24 cellular contexts compared by ENCODE assay signal in the genomic region with DNA sequence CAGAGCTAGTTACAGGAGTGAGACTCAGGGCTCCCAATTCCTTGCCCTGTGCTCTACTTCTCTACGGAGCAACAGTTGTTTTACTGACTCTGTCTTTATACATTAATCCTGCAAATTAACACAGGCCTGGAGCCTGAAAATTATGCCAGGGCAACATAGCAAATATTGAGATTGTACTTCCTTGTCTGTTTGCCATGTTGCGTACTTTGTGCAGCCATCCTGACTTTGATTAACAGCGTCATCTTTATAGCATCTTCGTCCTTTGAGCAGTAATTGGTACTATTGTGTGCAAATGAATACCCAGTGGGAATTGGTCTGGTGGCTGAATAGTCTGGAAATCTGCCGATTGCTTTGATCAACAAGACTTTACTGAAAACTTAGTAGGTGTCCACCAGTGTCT. TPM values are rescaled to one million over a fixed set of nuclear protein-coding genes. Genes with fewer than 3 reads are reported as not detected.
A peak's percentile ranks its signal among the peaks of the same experiment; 100 is the strongest.
DNase-seq lines count a peak whose midpoint lies in the region; ATAC-seq and TF ChIP-seq lines count a peak whose summit lies in the region.
"Had no signal": no experiment of that assay in that cellular context is flagged by ENCODE, and none has a peak within 500 bp of the region (broad histone marks: within the 10 kb centered on the region; RNA-seq: fewer than 3 reads in every experiment).

No MANE protein-coding gene starts in this region.

- H3K36me3 Mint-ChIP-seq in CD4-positive, alpha-beta memory T cell: no peaks in the 10 kb centered on the region
- H3K36me3 Mint-ChIP-seq: CD4-positive, CD25-positive, alpha-beta regulatory T cell had no signal

- H3K9me3 ChIP-seq in mucosa of descending colon (no peaks in the 10 kb centered on the region), Karpas-422 (ENCODE audit: low read length) (no peaks in the 10 kb centered on the region)
- H3K9me3 ChIP-seq in CD4-positive, alpha-beta memory T cell (ENCODE audit: control insufficient read depth in 1 of 2, low read length in 2 of 2): no peaks in the 10 kb centered on the region

- POLR2A ChIA-PET in CD4-positive, alpha-beta memory T cell (lab: Charles Lee; ENCODE audit: partially characterized antibody): no interaction called here

- H3K27me3 ChIP-seq in Karpas-422 (ENCODE audit: low read length): no peaks in the 10 kb centered on the region
- no peaks in the 10 kb centered on the region for H3K27me3 ChIP-seq in CD4-positive, alpha-beta memory T cell (ENCODE audit: insufficient read depth, low read length)

- no peak overlapping the region for H3K4me3 Mint-ChIP-seq in CD4-positive, alpha-beta memory T cell
- H3K4me3 Mint-ChIP-seq: B cell had no signal

- H3K79me2 ChIP-seq in Karpas-422 (ENCODE audit: low read length): no peaks in the 10 kb centered on the region

- DNase-seq in NCI-H1417 (lab: John Stamatoyannopoulos, UW): peak in 2 of 3 experiments; percentile 42 to 71
- no peak for DNase-seq in NCI-H1417 treated with DMSO at 0.1 percent for 48 hours (lab: John Stamatoyannopoulos, UW)
- peak; percentile 55 for DNase-seq in DMS153 (lab: John Stamatoyannopoulos, UW)
- peak; percentile 74 for DNase-seq in NCI-H2029 treated with DMSO at 0.1 percent for 48 hours (lab: John Stamatoyannopoulos, UW)
- peak in 1 of 3 donors; percentile 30 for DNase-seq in mucosa of descending colon
- no peak for DNase-seq in Karpas-422
- no peak for DNase-seq in CD4-positive, alpha-beta memory T cell
- DNase-seq in sciatic nerve (ENCODE audit: low spot score): no peak
- DNase-seq: Calu3; CD4-positive, CD25-positive, alpha-beta regulatory T cell; DMS79 treated with DMSO at 0.1 percent for 48 hours; GOT3; MV-4-11; NCI-H1694; NCI-H446; NCI-H526 treated with DMSO at 0.1 percent for 48 hours; PC-3; RPMI8226; SIG-M5; T-helper 1 cell had no signal

- no peak overlapping the region for H3K9ac ChIP-seq in Karpas-422 (ENCODE audit: low read length)

- peaks cover under 1 to 2% of the 10 kb centered on the region in 2 donors for H3K27me3 Mint-ChIP-seq in CD4-positive, alpha-beta memory T cell

- H3K9me3 Mint-ChIP-seq in CD4-positive, alpha-beta memory T cell: peaks cover 0 to 2% (median 0%) of the 10 kb centered on the region in 8 donors

- no peaks in the 10 kb centered on the region for H3K4me1 ChIP-seq in mucosa of descending colon (ENCODE audit: low read depth)
- no peaks in the 10 kb centered on the region for H3K4me1 ChIP-seq in Karpas-422 (ENCODE audit: low read length)
- H3K4me1 ChIP-seq in CD4-positive, alpha-beta memory T cell (ENCODE audit: insufficient read depth, low read length): no peaks in the 10 kb centered on the region

- intact Hi-C loops in mucosa of descending colon (cut with DNase I, micrococcal nuclease) (no loop called here), sciatic nerve (cut with DNase I) (no loop called here)
- intact Hi-C loops in CD4-positive, alpha-beta memory T cell (cut with micrococcal nuclease): no loop called here

- ATAC-seq in mucosa of descending colon (peak; percentile 92), sciatic nerve (no peak)
- ATAC-seq: HCT116, K562, PC-3, SK-N-SH treated with all-trans-retinoic acid at 6 μM for 48 hours had no signal

- H3K4me3 ChIP-seq in mucosa of descending colon (no peak overlapping the region), Karpas-422 (ENCODE audit: low read length) (no peak overlapping the region)
- H3K4me3 ChIP-seq in CD4-positive, alpha-beta memory T cell (ENCODE audit: low read length in 2 of 2): no peak overlapping the region
- H3K4me3 ChIP-seq: K562 had no signal

- CTCF ChIA-PET in CD4-positive, alpha-beta memory T cell (lab: Charles Lee; ENCODE audit: partially characterized antibody): no interaction called here

- H3K36me3 ChIP-seq in mucosa of descending colon (ENCODE audit: low read depth): no peaks in the 10 kb centered on the region
- no peaks in the 10 kb centered on the region for H3K36me3 ChIP-seq in Karpas-422 (ENCODE audit: insufficient read depth, low read length)
- H3K36me3 ChIP-seq in CD4-positive, alpha-beta memory T cell (ENCODE audit: insufficient read depth, low read length): no peaks in the 10 kb centered on the region

- no peak for TF ChIP-seq CTCF in mucosa of descending colon (IDR thresholded peaks at IDR 0.05)

- H3K27ac ChIP-seq in Karpas-422 (ENCODE audit: low read length): no peak overlapping the region
- no peak overlapping the region for H3K27ac ChIP-seq in CD4-positive, alpha-beta memory T cell (ENCODE audit: low read depth, low read length)

- no peaks in the 10 kb centered on the region for H4K20me1 ChIP-seq in Karpas-422 (ENCODE audit: insufficient read depth, low read depth, low read length)

- H3K9me2 ChIP-seq in Karpas-422 (replicated peaks; ENCODE audit: insufficient read depth, low read length): no peaks in the 10 kb centered on the region

- H2AFZ ChIP-seq in Karpas-422 (ENCODE audit: low read length): no peak overlapping the region

- no peak overlapping the region for H3K4me2 ChIP-seq in Karpas-422 (ENCODE audit: low read depth, low read length, poor library complexity, severe bottlenecking)

- no peaks in the 10 kb centered on the region for H3K4me1 Mint-ChIP-seq in CD4-positive, alpha-beta memory T cell
- H3K4me1 Mint-ChIP-seq: B cell; CD4-positive, CD25-positive, alpha-beta regulatory T cell had no signal

- no peak overlapping the region for H3K27ac Mint-ChIP-seq in CD4-positive, alpha-beta memory T cell
- H3K27ac Mint-ChIP-seq: B cell; CD4-positive, CD25-positive, alpha-beta regulatory T cell had no signal

RNA-seq across cellular contexts. Expression of a gene that starts 15.1 kb away (rescaled TPM):
- total RNA-seq in mucosa of descending colon (10 to 100 TPM in 1 of 3 donors, 1 to 10 TPM in 2; 4.2 to 30.8 (median 5.4) TPM), sciatic nerve (6.4 TPM)
- 0.54 and 2.3 TPM in 2 replicates for total RNA-seq in Karpas-422 (2014; rRNA removed; shearing (Covaris generic); ENCODE audit: low replicate concordance)
- 1 to 10 TPM; 3.7 to 4.4 TPM for total RNA-seq in CD4-positive, alpha-beta memory T cell
- polyA plus RNA-seq in CD4-positive, alpha-beta memory T cell: under 1 TPM in 1 of 2 donors, not detected in 1; 0.98 TPM

Comparison
In these comparisons a context has a peak if more than half of its experiments do, and no peak if none do; other contexts are left out.
1. DNase-seq: peak in NCI-H1417 (2 of 3), DMS153 (single experiment) and NCI-H2029 treated with DMSO at 0.1 percent for 48 hours (single experiment); none in NCI-H1417 treated with DMSO at 0.1 percent for 48 hours (single experiment), Karpas-422 (single experiment), CD4-positive, alpha-beta memory T cell (0 of 5) and sciatic nerve (single experiment).